In the genomic region with DNA sequence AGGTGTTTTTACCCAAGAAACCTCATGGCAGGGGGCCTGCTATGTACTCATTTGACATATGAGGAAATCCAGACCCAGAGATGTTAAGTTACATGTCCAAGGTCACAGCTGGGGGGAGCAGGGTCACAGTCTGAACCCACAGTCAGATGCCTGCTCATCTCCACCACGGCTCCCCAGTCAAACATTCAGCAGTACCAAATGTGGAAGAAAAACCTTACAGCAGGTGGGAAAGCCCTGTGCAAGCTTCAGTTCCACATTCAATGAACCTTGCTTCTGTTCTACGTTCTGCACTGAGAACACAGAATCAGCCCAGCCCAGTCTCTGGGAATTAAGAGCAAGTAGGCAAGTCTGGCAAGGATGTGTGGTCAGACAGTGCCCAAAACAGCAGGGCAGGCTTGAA, we compare ENCODE assay signal across 10 cellular contexts. TPM values are rescaled to one million over a fixed set of nuclear protein-coding genes. Genes with fewer than 3 reads are reported as not detected.
DNase-seq lines count a peak whose midpoint lies in the region; ATAC-seq and FAIRE-seq lines count a peak whose summit lies in the region.
"Had no signal": no experiment of that assay in that cellular context is flagged by ENCODE, and none has a peak within 500 bp of the region (broad histone marks: within the 10 kb centered on the region; RNA-seq: fewer than 3 reads in every experiment).

No MANE protein-coding gene starts in this region.

- no peak for DNase-seq in activated naive CD8-positive, alpha-beta T cell treated with anti-CD3 and anti-CD28 coated beads, Interleukin-2, amount 10 ng/mL, durations not matched to agents 7 days and 5 days
- no peak for DNase-seq in activated naive CD8-positive, alpha-beta T cell treated with anti-CD3 and anti-CD28 coated beads for 36 hours
- DNase-seq in T-helper 17 cell = no peak
- peak; percentile 60 for DNase-seq in stimulated activated naive B cell treated with anti-CD40 and anti-IgM and Interleukin-4, amounts not matched to agents 10 μg/mL and 1 μg/mL and 100 μg/mL, for 72 hours
- no peak for DNase-seq in activated gamma-delta T cell (lab: John Stamatoyannopoulos, UW)
- DNase-seq in small intestine = no peak
- no peak for DNase-seq in activated gamma-delta T cell treated with Interleukin-2 at 50 U/mL for 16 hours
- DNase-seq: foreskin keratinocyte, PC-9 had no signal

- ATAC-seq in activated naive CD8-positive, alpha-beta T cell treated with anti-CD3 and anti-CD28 coated beads, Interleukin-2, amount 10 ng/mL, durations not matched to agents 7 days and 5 days (ENCODE audit: low read depth) = no peak
- peak; percentile 38 for ATAC-seq in HG02623 (IDR thresholded peaks at IDR 0.05; ENCODE audit: unreplicated experiment)
- ATAC-seq in T-helper 17 cell = no peak
- peak; percentile 82 to 84 for ATAC-seq in stimulated activated naive B cell treated with anti-CD40 and anti-IgM and Interleukin-4, amounts not matched to agents 10 μg/mL and 1 μg/mL and 100 μg/mL, for 72 hours (replicated peaks)
- ATAC-seq: foreskin keratinocyte had no signal

- H3K9me3 ChIP-seq in T-helper 17 cell (ENCODE audit: control insufficient read depth, low read length, poor library complexity, severe bottlenecking) (no peaks in the 10 kb centered on the region), small intestine (ENCODE audit: control insufficient read depth, low read depth) (no peaks in the 10 kb centered on the region)

- H3K4me3 ChIP-seq in small intestine (ENCODE audit: low read depth in 1 of 2, low read length in 2 of 2) = no peak overlapping the region
- H3K4me3 ChIP-seq: PC-9 had no signal

- H3K27ac Mint-ChIP-seq in activated naive CD8-positive, alpha-beta T cell treated with anti-CD3 and anti-CD28 coated beads, Interleukin-2, amount 10 ng/mL, durations not matched to agents 7 days and 5 days = peak overlapping the region; percentile 65
- H3K27ac Mint-ChIP-seq in activated naive CD8-positive, alpha-beta T cell treated with anti-CD3 and anti-CD28 coated beads for 36 hours = no peak overlapping the region
- H3K27ac Mint-ChIP-seq in T-helper 17 cell = peak overlapping the region; percentile 39
- H3K27ac Mint-ChIP-seq in stimulated activated naive B cell treated with anti-CD40 and anti-IgM and Interleukin-4, amounts not matched to agents 10 μg/mL and 1 μg/mL and 100 μg/mL, for 72 hours = peak overlapping the region; percentile 88

- no peak overlapping the region for H3K4me3 Mint-ChIP-seq in activated naive CD8-positive, alpha-beta T cell treated with anti-CD3 and anti-CD28 coated beads, Interleukin-2, amount 10 ng/mL, durations not matched to agents 7 days and 5 days
- no peak overlapping the region for H3K4me3 Mint-ChIP-seq in activated naive CD8-positive, alpha-beta T cell treated with anti-CD3 and anti-CD28 coated beads for 36 hours
- no peak overlapping the region for H3K4me3 Mint-ChIP-seq in T-helper 17 cell
- peak overlapping the region; percentile 58 to 72 for H3K4me3 Mint-ChIP-seq in stimulated activated naive B cell treated with anti-CD40 and anti-IgM and Interleukin-4, amounts not matched to agents 10 μg/mL and 1 μg/mL and 100 μg/mL, for 72 hours

- no peaks in the 10 kb centered on the region for H3K36me3 Mint-ChIP-seq in activated naive CD8-positive, alpha-beta T cell treated with anti-CD3 and anti-CD28 coated beads, Interleukin-2, amount 10 ng/mL, durations not matched to agents 7 days and 5 days
- peaks cover 3% of the 10 kb centered on the region for H3K36me3 Mint-ChIP-seq in activated naive CD8-positive, alpha-beta T cell treated with anti-CD3 and anti-CD28 coated beads for 36 hours
- H3K36me3 Mint-ChIP-seq in T-helper 17 cell (ENCODE audit: low read depth) = no peaks in the 10 kb centered on the region
- peaks cover 26 to 52% of the 10 kb centered on the region in 2 donors for H3K36me3 Mint-ChIP-seq in stimulated activated naive B cell treated with anti-CD40 and anti-IgM and Interleukin-4, amounts not matched to agents 10 μg/mL and 1 μg/mL and 100 μg/mL, for 72 hours

- POLR2A ChIA-PET in activated naive CD8-positive, alpha-beta T cell treated with anti-CD3 and anti-CD28 coated beads, Interleukin-2, amount 10 ng/mL, durations not matched to agents 7 days and 5 days (lab: Charles Lee) = no interaction called here

- H3K9me3 Mint-ChIP-seq in activated naive CD8-positive, alpha-beta T cell treated with anti-CD3 and anti-CD28 coated beads, Interleukin-2, amount 10 ng/mL, durations not matched to agents 7 days and 5 days = no peaks in the 10 kb centered on the region
- H3K9me3 Mint-ChIP-seq in activated naive CD8-positive, alpha-beta T cell treated with anti-CD3 and anti-CD28 coated beads for 36 hours = no peaks in the 10 kb centered on the region
- no peaks in the 10 kb centered on the region for H3K9me3 Mint-ChIP-seq in stimulated activated naive B cell treated with anti-CD40 and anti-IgM and Interleukin-4, amounts not matched to agents 10 μg/mL and 1 μg/mL and 100 μg/mL, for 72 hours

- no peak overlapping the region for H3K27ac ChIP-seq in small intestine (ENCODE audit: low read depth in 1 of 2, low read length in 1 of 2)
- H3K27ac ChIP-seq: foreskin keratinocyte had no signal

- peaks cover 24% of the 10 kb centered on the region for H3K4me1 Mint-ChIP-seq in activated naive CD8-positive, alpha-beta T cell treated with anti-CD3 and anti-CD28 coated beads, Interleukin-2, amount 10 ng/mL, durations not matched to agents 7 days and 5 days
- peaks cover 20% of the 10 kb centered on the region for H3K4me1 Mint-ChIP-seq in activated naive CD8-positive, alpha-beta T cell treated with anti-CD3 and anti-CD28 coated beads for 36 hours
- H3K4me1 Mint-ChIP-seq in T-helper 17 cell = peaks cover 29% of the 10 kb centered on the region
- H3K4me1 Mint-ChIP-seq in stimulated activated naive B cell treated with anti-CD40 and anti-IgM and Interleukin-4, amounts not matched to agents 10 μg/mL and 1 μg/mL and 100 μg/mL, for 72 hours = peaks cover 43 to 72% of the 10 kb centered on the region in 2 donors

- WGBS in small intestine, 3 donors = 58 to 75% (median 73%) methylated on average over 2 of the region's 2 CpGs

- H3K27me3 Mint-ChIP-seq in activated naive CD8-positive, alpha-beta T cell treated with anti-CD3 and anti-CD28 coated beads, Interleukin-2, amount 10 ng/mL, durations not matched to agents 7 days and 5 days = no peaks in the 10 kb centered on the region
- H3K27me3 Mint-ChIP-seq in activated naive CD8-positive, alpha-beta T cell treated with anti-CD3 and anti-CD28 coated beads for 36 hours = no peaks in the 10 kb centered on the region
- no peaks in the 10 kb centered on the region for H3K27me3 Mint-ChIP-seq in T-helper 17 cell
- H3K27me3 Mint-ChIP-seq in stimulated activated naive B cell treated with anti-CD40 and anti-IgM and Interleukin-4, amounts not matched to agents 10 μg/mL and 1 μg/mL and 100 μg/mL, for 72 hours = no peaks in the 10 kb centered on the region

- H3K36me3 ChIP-seq in small intestine (ENCODE audit: control insufficient read depth in 2 of 2, insufficient read depth in 2 of 2, low read length in 2 of 2) = no peaks in the 10 kb centered on the region

- no peak for FAIRE-seq in small intestine (lab: Jason Lieb, UNC)

- H3K27me3 ChIP-seq in small intestine (ENCODE audit: control insufficient read depth in 2 of 2, insufficient read depth in 2 of 2, low read length in 2 of 2) = no peaks in the 10 kb centered on the region
- H3K27me3 ChIP-seq: foreskin keratinocyte had no signal

- H3K4me1 ChIP-seq in small intestine (ENCODE audit: control insufficient read depth in 2 of 2, insufficient read depth in 1 of 2, low read depth in 1 of 2, low read length in 1 of 2) = no peaks in the 10 kb centered on the region

RNA-seq across cellular contexts. Expression of a gene that starts 35.2 kb away (rescaled TPM):
- total RNA-seq in activated naive CD8-positive, alpha-beta T cell treated with anti-CD3 and anti-CD28 coated beads, Interleukin-2, amount 10 ng/mL, durations not matched to agents 7 days and 5 days = 10 to 100 TPM; 45.0 to 54.3 TPM
- total RNA-seq in activated naive CD8-positive, alpha-beta T cell treated with anti-CD3 and anti-CD28 coated beads for 36 hours = 10 to 100 TPM; 42.3 to 47.7 TPM
- 10 to 100 TPM; 15.1 to 18.6 TPM for total RNA-seq in T-helper 17 cell
- 1 to 10 TPM in 1 of 3 donors, under 1 TPM in 1, not detected in 1; 0.27 to 4.5 TPM for polyA plus RNA-seq in small intestine

RNA-seq across cellular contexts. Expression of a gene that starts 54.4 kb away (rescaled TPM):
- 10 to 100 TPM; 67.4 to 70.4 TPM for total RNA-seq in activated naive CD8-positive, alpha-beta T cell treated with anti-CD3 and anti-CD28 coated beads, Interleukin-2, amount 10 ng/mL, durations not matched to agents 7 days and 5 days
- 100 to 1,000 TPM; 114 to 118 TPM for total RNA-seq in activated naive CD8-positive, alpha-beta T cell treated with anti-CD3 and anti-CD28 coated beads for 36 hours
- 10 to 100 TPM; 49.3 to 57.6 TPM for total RNA-seq in T-helper 17 cell
- polyA plus RNA-seq in small intestine = 100 to 1,000 TPM in 1 of 3 donors, 10 to 100 TPM in 2; 72.7 to 116 (median 97.7) TPM

Comparison
In these comparisons a context has a peak if more than half of its experiments do, and no peak if none do; other contexts are left out.
1. ATAC-seq: peak in HG02623 (single experiment) and stimulated activated naive B cell treated with anti-CD40 and anti-IgM and Interleukin-4, amounts not matched to agents 10 μg/mL and 1 μg/mL and 100 μg/mL, for 72 hours (2 of 2); none in activated naive CD8-positive, alpha-beta T cell treated with anti-CD3 and anti-CD28 coated beads, Interleukin-2, amount 10 ng/mL, durations not matched to agents 7 days and 5 days (single experiment) and T-helper 17 cell (single experiment).
2. H3K4me3 Mint-ChIP-seq: peak in stimulated activated naive B cell treated with anti-CD40 and anti-IgM and Interleukin-4, amounts not matched to agents 10 μg/mL and 1 μg/mL and 100 μg/mL, for 72 hours (2 of 2); none in activated naive CD8-positive, alpha-beta T cell treated with anti-CD3 and anti-CD28 coated beads, Interleukin-2, amount 10 ng/mL, durations not matched to agents 7 days and 5 days (single experiment), activated naive CD8-positive, alpha-beta T cell treated with anti-CD3 and anti-CD28 coated beads for 36 hours (single experiment) and T-helper 17 cell (single experiment).